8 cellular contexts compared by ENCODE assay signal in the genomic region with DNA sequence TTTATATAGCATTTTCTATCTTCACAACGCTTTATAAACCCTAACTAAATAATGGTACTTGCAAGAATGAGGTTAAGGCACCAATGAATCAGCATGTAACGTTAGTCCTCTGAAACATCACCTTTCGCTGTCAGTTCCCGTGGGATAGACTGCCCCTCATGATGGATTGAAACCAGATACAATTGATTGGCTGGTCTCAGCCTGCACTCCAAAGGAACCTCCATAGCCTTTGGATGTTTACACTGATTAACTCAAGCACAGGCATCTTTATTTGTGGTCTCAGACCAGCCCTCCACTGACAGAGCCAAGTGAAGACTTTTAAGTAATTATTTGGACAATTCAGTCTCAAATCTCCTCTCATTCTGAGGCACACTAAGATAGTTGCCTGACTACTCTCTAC. TPM values are rescaled to one million over a fixed set of nuclear protein-coding genes. Genes with fewer than 3 reads are reported as not detected.
"Had no signal": no experiment of that assay in that cellular context is flagged by ENCODE, and none has a peak within 500 bp of the region (broad histone marks: within the 10 kb centered on the region; RNA-seq: fewer than 3 reads in every experiment).

No MANE protein-coding gene starts in this region.

- H3K9me3 ChIP-seq: HAP-1 had no signal

- H3K4me1 Mint-ChIP-seq: IgD-negative memory B cell had no signal

- DNase-seq: GOT3, H7, HFFc6, KBM-7 had no signal

- H3K4me3 ChIP-seq: HAP-1 had no signal

- H3K36me3 Mint-ChIP-seq: IgD-negative memory B cell had no signal

- FAIRE-seq: HepG2 had no signal

- H3K4me3 Mint-ChIP-seq: HFFc6, IgD-negative memory B cell had no signal

- H3K36me3 ChIP-seq: HAP-1 had no signal

- H3K27me3 Mint-ChIP-seq: IgD-negative memory B cell had no signal

- H3K27ac Mint-ChIP-seq: HFFc6, IgD-negative memory B cell had no signal

RNA-seq across cellular contexts. Expression of a gene that starts 26.8 kb away (rescaled TPM):
- total RNA-seq: HepG2, HT-29 had no signal
- polyA plus RNA-seq: HepG2, IgD-negative memory B cell had no signal
